ENCODE assay signal across 19 cellular contexts in genomic region chr3:12234906-12235305, GRCh38. TPM values are rescaled to one million over a fixed set of nuclear protein-coding genes. Genes with fewer than 3 reads are reported as not detected.
"Had no signal": no experiment of that assay in that cellular context is flagged by ENCODE, and none has a peak within 500 bp of the region (broad histone marks: within the 10 kb centered on the region; RNA-seq: fewer than 3 reads in every experiment).

No MANE protein-coding gene starts in this region.

- H3K27ac ChIP-seq: coronary artery, gastroesophageal sphincter, ovary, right atrium auricular region, tibial artery, upper lobe of left lung, uterus had no signal

- ATAC-seq: gastroesophageal sphincter; mucosa of descending colon; natural killer cell; stimulated activated effector memory CD8-positive, alpha-beta T cell treated with anti-CD3 and anti-CD28 coated beads, Interleukin-12 subunit alpha, Interleukin-12 subunit beta, amount 100 ng/mL, for 72 hours had no signal

- H3K36me3 ChIP-seq: gastroesophageal sphincter, ovary, right atrium auricular region, tibial artery, upper lobe of left lung, uterus had no signal

- H3K4me1 Mint-ChIP-seq: natural killer cell, neural crest cell had no signal

- H3K4me3 Mint-ChIP-seq: endodermal cell; natural killer cell; neural crest cell; stimulated activated effector memory CD8-positive, alpha-beta T cell treated with anti-CD3 and anti-CD28 coated beads, Interleukin-12 subunit alpha, Interleukin-12 subunit beta, amount 100 ng/mL, for 72 hours had no signal

- H3K9me3 ChIP-seq: gastroesophageal sphincter, mucosa of descending colon, ovary, right atrium auricular region, tibial artery, upper lobe of left lung, uterus had no signal

- H3K4me1 ChIP-seq: uterus had no signal

- H3K27ac Mint-ChIP-seq: endodermal cell; natural killer cell; stimulated activated effector memory CD8-positive, alpha-beta T cell treated with anti-CD3 and anti-CD28 coated beads, Interleukin-12 subunit alpha, Interleukin-12 subunit beta, amount 100 ng/mL, for 72 hours had no signal

- H3K4me3 ChIP-seq: coronary artery, mucosa of descending colon, ovary, right atrium auricular region, upper lobe of left lung had no signal

- DNase-seq: effector CD4-positive, alpha-beta T cell; endodermal cell; erythroblast; hippocampal formation; kidney glomerular epithelial cell; mucosa of descending colon; natural killer cell; ovary; stimulated activated CD4-positive, alpha-beta T cell treated with anti-CD3 and anti-CD28 coated beads, Interleukin-4, amount 100 ng/mL, for 1 hour; stimulated activated CD8-positive, alpha-beta memory T cell treated with anti-CD3 and anti-CD28 coated beads, Interleukin-4, amount 100 ng/mL, for 48 hours; stimulated activated naive CD8-positive, alpha-beta T cell treated with anti-CD3 and anti-CD28 coated beads, Interleukin-15, Interleukin-2, amounts not matched to agents 100 U/mL and 50 U/mL, for 24 hours; tibial artery; upper lobe of left lung; uterus had no signal

- H3K36me3 Mint-ChIP-seq: natural killer cell; stimulated activated effector memory CD8-positive, alpha-beta T cell treated with anti-CD3 and anti-CD28 coated beads, Interleukin-12 subunit alpha, Interleukin-12 subunit beta, amount 100 ng/mL, for 72 hours had no signal

- H3K27me3 ChIP-seq: gastroesophageal sphincter, ovary, right atrium auricular region, upper lobe of left lung, uterus had no signal

- H3K9me3 Mint-ChIP-seq: natural killer cell; stimulated activated effector memory CD8-positive, alpha-beta T cell treated with anti-CD3 and anti-CD28 coated beads, Interleukin-12 subunit alpha, Interleukin-12 subunit beta, amount 100 ng/mL, for 72 hours had no signal

RNA-seq across cellular contexts. Expression of gene PPARG, which starts 54.0 kb away (rescaled TPM):
- total RNA-seq: neural crest cell had no signal
